Comparison of ENCODE assay signal across 8 cellular contexts in genomic region chr6:36851149-36851614, GRCh38. TPM values are rescaled to one million over a fixed set of nuclear protein-coding genes. Genes with fewer than 3 reads are reported as not detected.
DNase-seq lines count a peak whose midpoint lies in the region; ATAC-seq, FAIRE-seq and TF ChIP-seq lines count a peak whose summit lies in the region.

No MANE protein-coding gene starts in this region.

- no peak overlapping the region for H3K27ac ChIP-seq in H1 (ENCODE audit: low read depth, low read length)

- H3K36me3 Mint-ChIP-seq in natural killer cell (peaks cover 29% of the 10 kb centered on the region), memory B cell (peaks cover 31% of the 10 kb centered on the region)
- H3K36me3 Mint-ChIP-seq in natural killer cell treated with Interleukin-12 subunit alpha and Interleukin-12 subunit beta and Interleukin-15 and Interleukin-18, amount 100 ng/mL, for 72 hours: peaks cover 43% of the 10 kb centered on the region

- TF ChIP-seq EP300 in H1 (IDR thresholded peaks at IDR 0.05; ENCODE audit: borderline replicate concordance in 1 of 2, low read depth in 2 of 2, low read length in 2 of 2): no peak

- no peak overlapping the region for H3K4me2 ChIP-seq in H1 (ENCODE audit: insufficient read depth in 1 of 2, low read depth in 2 of 2, low read length in 2 of 2)

- H3K23me2 ChIP-seq in H1 (ENCODE audit: low read depth, low read length): peaks cover 5% of the 10 kb centered on the region

- H3K9ac ChIP-seq in H1 (replicated peaks in 1 of 4; ENCODE audit: extremely low read depth in 1 of 4, low read depth in 3 of 4, low read length in 3 of 4): no peak overlapping the region

- no peak overlapping the region for H3K23ac ChIP-seq in H1 (ENCODE audit: insufficient read length)

- CTCF ChIA-PET in H1 (lab: Charles Lee; ENCODE audit: partially characterized antibody): interaction anchor here (0.5 to 13.7 kb wide), 24 partner anchors 7 to 365 kb away, joined by 3 to 293 read pairs (median 6); partner anchors contain the start of genes PI16 and PPIL1

- TF ChIP-seq POLR2A in H1 (IDR thresholded peaks at IDR 0.05; ENCODE audit: control extremely low read depth in 1 of 2, low read depth in 2 of 2, low read length in 2 of 2): no peak

- H3K4me3 ChIP-seq in H1 (ENCODE audit: extremely low read depth in 1 of 4, insufficient read depth in 2 of 4, low read depth in 3 of 4, low read length in 4 of 4): no peak overlapping the region

- no peak for FAIRE-seq in H1 (lab: Jason Lieb, UNC)

- no peak overlapping the region for H2BK15ac ChIP-seq in H1 (ENCODE audit: low read length)

- H3K27ac Mint-ChIP-seq in natural killer cell: no peak overlapping the region
- no peak overlapping the region for H3K27ac Mint-ChIP-seq in natural killer cell treated with Interleukin-12 subunit alpha and Interleukin-12 subunit beta and Interleukin-15 and Interleukin-18, amount 100 ng/mL, for 72 hours
- H3K27ac Mint-ChIP-seq in memory B cell: no peak overlapping the region

- no peak for DNase-seq in natural killer cell
- no peak for DNase-seq in natural killer cell treated with Interleukin-12 subunit alpha and Interleukin-12 subunit beta and Interleukin-15 and Interleukin-18, amount 100 ng/mL, for 72 hours (ENCODE audit: low spot score)
- DNase-seq in NAMALWA (ENCODE audit: low spot score): peak; percentile 81
- peak; percentile 59 for DNase-seq in SKM-1 treated with dmso at 0.1 percent for 144 hours (lab: John Stamatoyannopoulos, UW; ENCODE audit: unreplicated experiment)
- peak in 1 of 2 experiments; percentile 71 for DNase-seq in H1 (ENCODE audit: low read depth in 1 of 2, low spot score in 2 of 2)
- DNase-seq in memory B cell (ENCODE audit: low spot score in 2 of 2): peak; percentile 36 to 39

- ATAC-seq in natural killer cell (peak in 2 of 3 donors; percentile 42 to 47), memory B cell (ENCODE audit: low read depth) (no peak), GM18909 (IDR thresholded peaks at IDR 0.05; ENCODE audit: poor library complexity, unreplicated experiment) (no peak), HG02970 (IDR thresholded peaks at IDR 0.05; ENCODE audit: low FRiP score, unreplicated experiment) (no peak)
- no peak for ATAC-seq in natural killer cell treated with Interleukin-12 subunit alpha and Interleukin-12 subunit beta and Interleukin-15 and Interleukin-18, amount 100 ng/mL, for 72 hours

- no peak overlapping the region for H4K5ac ChIP-seq in H1 (ENCODE audit: insufficient read length, low read depth, low read length)

- H3K14ac ChIP-seq in H1 (ENCODE audit: insufficient read length): no peak overlapping the region

- peaks cover 7 to 17% (median 9%) of the 10 kb centered on the region in 4 experiments for H3K4me1 ChIP-seq in H1 (replicated peaks in 1 of 4; ENCODE audit: control insufficient read depth in 3 of 4, insufficient read depth in 4 of 4, low read length in 3 of 4)

- no peak overlapping the region for H4K91ac ChIP-seq in H1 (replicated peaks; ENCODE audit: insufficient read length, low read length)

- H3K27me3 Mint-ChIP-seq in natural killer cell (ENCODE audit: low read depth in 2 of 2) (peaks cover 13 to 29% of the 10 kb centered on the region in 2 donors), memory B cell (peaks cover 4% of the 10 kb centered on the region)
- peaks cover 0 to 2% of the 10 kb centered on the region in 2 donors for H3K27me3 Mint-ChIP-seq in natural killer cell treated with Interleukin-12 subunit alpha and Interleukin-12 subunit beta and Interleukin-15 and Interleukin-18, amount 100 ng/mL, for 72 hours

- no peak overlapping the region for H2BK5ac ChIP-seq in H1 (ENCODE audit: low read depth, low read length)

- no peaks in the 10 kb centered on the region for H3K9me3 ChIP-seq in H1 (ENCODE audit: insufficient read depth in 2 of 2, low read depth in 1 of 2, low read length in 1 of 2)

- H3K36me3 ChIP-seq in H1 (ENCODE audit: control insufficient read depth in 2 of 4, insufficient read depth in 4 of 4, low read length in 3 of 4): peaks cover 8 to 34% (median 16%) of the 10 kb centered on the region in 4 experiments; a peak in 7 of 8 replicates

- H3K56ac ChIP-seq in H1 (replicated peaks; ENCODE audit: insufficient read length, low read depth, low read length): no peak overlapping the region

- H2AFZ ChIP-seq in H1 (ENCODE audit: low read length): no peak overlapping the region

- peaks cover 0 to 2% of the 10 kb centered on the region in 2 experiments for H4K20me1 ChIP-seq in H1 (replicated peaks in 1 of 2; ENCODE audit: control insufficient read depth in 1 of 2, insufficient read depth in 2 of 2, low read length in 2 of 2)

- no peaks in the 10 kb centered on the region for H3K79me2 ChIP-seq in H1 (ENCODE audit: control insufficient read depth in 1 of 2, insufficient read depth in 2 of 2, low read length in 2 of 2)

- H2AK5ac ChIP-seq in H1 (ENCODE audit: low read depth, low read length): no peak overlapping the region

- POLR2A ChIA-PET in H1 (lab: Charles Lee; ENCODE audit: partially characterized antibody): interaction anchor here (0.7 to 1.8 kb wide), 7 partner anchors 13 to 85 kb away, joined by 3 to 5 read pairs (median 3); no protein-coding TSS in a partner anchor

- intact Hi-C loops in natural killer cell (cut with micrococcal nuclease): loop anchor here (1.0 kb wide), 1 partner anchor 85 kb away; no protein-coding TSS in a partner anchor

- H3K79me1 ChIP-seq in H1 (ENCODE audit: low read depth, low read length): no peaks in the 10 kb centered on the region

- no peak overlapping the region for H2BK12ac ChIP-seq in H1 (ENCODE audit: low read depth, low read length)

- TF ChIP-seq CTCF in natural killer cell (IDR thresholded peaks at IDR 0.05) (peak; percentile 71), H1 (IDR thresholded peaks at IDR 0.05; ENCODE audit: control extremely low read depth in 1 of 3, insufficient read depth in 1 of 3, low read depth in 1 of 3, low read length in 3 of 3) (peak in 2 of 3 experiments; percentile 75 to 85; a peak in 3 of 4 replicates)

- peaks cover 0 to 9% (median 0%) of the 10 kb centered on the region in 4 experiments; a peak in 2 of 7 replicates for H3K27me3 ChIP-seq in H1 (replicated peaks in 1 of 4; ENCODE audit: control insufficient read depth in 3 of 4, extremely low read depth in 1 of 4, insufficient read depth in 3 of 4, low read length in 3 of 4)

- H3K18ac ChIP-seq in H1 (ENCODE audit: extremely low read depth, low read length): no peak overlapping the region

- no peak overlapping the region for H4K8ac ChIP-seq in H1 (ENCODE audit: extremely low read depth, insufficient read depth, low read length)

- H3K4ac ChIP-seq in H1 (replicated peaks; ENCODE audit: insufficient read length, low read depth, low read length): no peak overlapping the region

- no peaks in the 10 kb centered on the region for H3K9me3 Mint-ChIP-seq in natural killer cell
- no peaks in the 10 kb centered on the region for H3K9me3 Mint-ChIP-seq in natural killer cell treated with Interleukin-12 subunit alpha and Interleukin-12 subunit beta and Interleukin-15 and Interleukin-18, amount 100 ng/mL, for 72 hours
- peaks cover 6% of the 10 kb centered on the region for H3K9me3 Mint-ChIP-seq in memory B cell

- no peak overlapping the region for H2BK120ac ChIP-seq in H1 (replicated peaks; ENCODE audit: low read depth, low read length)

- H2BK20ac ChIP-seq in H1 (ENCODE audit: low read length): 0 out of 2 replicates have a peak overlapping the region, but pooled peaks have one; percentile 56

- peak; percentile 81 to 89 for TF ChIP-seq RAD21 in H1 (IDR thresholded peaks at IDR 0.05 in 1 of 2, conservative IDR thresholded peaks at IDR 0.05 in 1 of 2; ENCODE audit: low read depth in 2 of 2, low read length in 2 of 2)

- H3K4me3 Mint-ChIP-seq in natural killer cell (no peak overlapping the region), memory B cell (no peak overlapping the region)
- H3K4me3 Mint-ChIP-seq in natural killer cell treated with Interleukin-12 subunit alpha and Interleukin-12 subunit beta and Interleukin-15 and Interleukin-18, amount 100 ng/mL, for 72 hours: no peak overlapping the region

- H3K4me1 Mint-ChIP-seq in natural killer cell: no peaks in the 10 kb centered on the region
- peaks cover 5 to 9% of the 10 kb centered on the region in 2 donors for H3K4me1 Mint-ChIP-seq in natural killer cell treated with Interleukin-12 subunit alpha and Interleukin-12 subunit beta and Interleukin-15 and Interleukin-18, amount 100 ng/mL, for 72 hours (ENCODE audit: low read depth in 2 of 2)
- no peaks in the 10 kb centered on the region for H3K4me1 Mint-ChIP-seq in memory B cell

- 47% methylated on average over 3 of the region's 3 CpGs; no CpG with 5 or more reads in 1 of the 2 experiments for WGBS in H1 (ENCODE audit: extremely low coverage in 1 of 2, insufficient coverage in 1 of 2, insufficient read length in 1 of 2, insufficient replicate concordance in 2 of 2, low coverage in 1 of 2, low lambda C conversion rate in 2 of 2, missing lambda C conversion rate in 1 of 2), 2 experiments

RNA-seq across cellular contexts. Expression of gene CPNE5, which starts 11.9 kb away (rescaled TPM):
- 1 to 10 TPM; 1.2 to 8.5 (median 2.0) TPM for total RNA-seq in natural killer cell
- 1 to 10 TPM; 2.9 to 4.0 TPM for total RNA-seq in natural killer cell treated with Interleukin-12 subunit alpha and Interleukin-12 subunit beta and Interleukin-15 and Interleukin-18, amount 100 ng/mL, for 72 hours
- total RNA-seq in H1 (2021; fragmentation: NEBNext Ultra II Directional; extraction: Animal tissue kit (Norgen Biotek cat#: 25700)): 0.15 and 0.88 TPM in 2 replicates
- 1.8 and 2.3 TPM in 2 replicates for polyA plus RNA-seq in H1 (2011; rRNA removed)
- 0.76 TPM for polyA plus RNA-seq in H1 (2011; cell fraction: cytosol; rRNA removed)
- 2.7 TPM for polyA plus RNA-seq in H1 (2011; cell fraction: nucleus; rRNA removed)
- polyA plus RNA-seq in H1 (2012, experiment 1 of 2): 0.30 to 0.96 TPM (median 0.65 TPM) in 4 replicates
- 0.51 TPM for polyA plus RNA-seq in H1 (2012, experiment 2 of 2)
- 0.24 TPM for polyA plus RNA-seq in H1 (2013, experiment 1 of 2)
- polyA plus RNA-seq in H1 (2013, experiment 2 of 2): 0.28 TPM
- 0.82 and 1.1 TPM in 2 replicates for polyA minus RNA-seq in H1 (2011; rRNA and poly(A)+ RNA removed)
- not detected for polyA minus RNA-seq in H1 (2011; cell fraction: cytosol; rRNA and poly(A)+ RNA removed)
- polyA minus RNA-seq in H1 (2011; cell fraction: nucleus; rRNA and poly(A)+ RNA removed): 1.9 TPM

RNA-seq across cellular contexts. Expression of gene PPIL1, which starts 23.4 kb away (rescaled TPM):
- 1 to 10 TPM; 2.6 to 5.2 (median 5.1) TPM for total RNA-seq in natural killer cell
- total RNA-seq in natural killer cell treated with Interleukin-12 subunit alpha and Interleukin-12 subunit beta and Interleukin-15 and Interleukin-18, amount 100 ng/mL, for 72 hours: 10 to 100 TPM; 30.3 to 40.8 TPM
- 85.8 and 86.5 TPM in 2 replicates for total RNA-seq in H1 (2021; fragmentation: NEBNext Ultra II Directional; extraction: Animal tissue kit (Norgen Biotek cat#: 25700))
- polyA plus RNA-seq in H1 (2011; rRNA removed): 52.7 and 83.7 TPM in 2 replicates
- 63.0 TPM for polyA plus RNA-seq in H1 (2011; cell fraction: cytosol; rRNA removed)
- 27.8 TPM for polyA plus RNA-seq in H1 (2011; cell fraction: nucleus; rRNA removed)
- polyA plus RNA-seq in H1 (2012, experiment 1 of 2): 54.8 to 70.5 TPM (median 64.5 TPM) in 4 replicates
- polyA plus RNA-seq in H1 (2012, experiment 2 of 2): 18.4 TPM
- polyA plus RNA-seq in H1 (2013, experiment 1 of 2): 70.1 TPM
- 75.7 TPM for polyA plus RNA-seq in H1 (2013, experiment 2 of 2)
- 78.4 and 100 TPM in 2 replicates for polyA minus RNA-seq in H1 (2011; rRNA and poly(A)+ RNA removed)
- polyA minus RNA-seq in H1 (2011; cell fraction: cytosol; rRNA and poly(A)+ RNA removed): 32.0 TPM
- 25.7 TPM for polyA minus RNA-seq in H1 (2011; cell fraction: nucleus; rRNA and poly(A)+ RNA removed)

RNA-seq across cellular contexts. Expression of gene C6orf89, which starts 34.6 kb away (rescaled TPM):
- 10 to 100 TPM; 34.3 to 47.0 (median 46.3) TPM for total RNA-seq in natural killer cell
- 10 to 100 TPM; 40.4 to 44.4 TPM for total RNA-seq in natural killer cell treated with Interleukin-12 subunit alpha and Interleukin-12 subunit beta and Interleukin-15 and Interleukin-18, amount 100 ng/mL, for 72 hours
- total RNA-seq in H1 (2021; fragmentation: NEBNext Ultra II Directional; extraction: Animal tissue kit (Norgen Biotek cat#: 25700)): 11.6 and 12.3 TPM in 2 replicates
- polyA plus RNA-seq in H1 (2011; rRNA removed): 4.5 and 4.6 TPM in 2 replicates
- polyA plus RNA-seq in H1 (2011; cell fraction: cytosol; rRNA removed): 5.1 TPM
- polyA plus RNA-seq in H1 (2011; cell fraction: nucleus; rRNA removed): 7.7 TPM
- polyA plus RNA-seq in H1 (2012, experiment 1 of 2): 7.1 to 9.3 TPM (median 7.9 TPM) in 4 replicates
- polyA plus RNA-seq in H1 (2012, experiment 2 of 2): 3.8 TPM
- polyA plus RNA-seq in H1 (2013, experiment 1 of 2): 9.4 TPM
- 11.8 TPM for polyA plus RNA-seq in H1 (2013, experiment 2 of 2)
- polyA minus RNA-seq in H1 (2011; rRNA and poly(A)+ RNA removed): 9.7 and 11.9 TPM in 2 replicates
- 2.8 TPM for polyA minus RNA-seq in H1 (2011; cell fraction: cytosol; rRNA and poly(A)+ RNA removed)
- polyA minus RNA-seq in H1 (2011; cell fraction: nucleus; rRNA and poly(A)+ RNA removed): 3.7 TPM

Comparison
In these comparisons a context has a peak if more than half of its experiments do, and no peak if none do; other contexts are left out.
1. ATAC-seq: peak in natural killer cell (2 of 3); none in natural killer cell treated with Interleukin-12 subunit alpha and Interleukin-12 subunit beta and Interleukin-15 and Interleukin-18, amount 100 ng/mL, for 72 hours (0 of 2), memory B cell (single experiment), GM18909 (single experiment) and HG02970 (single experiment).
2. RNA of gene PPIL1, which starts 23.4 kb away (total RNA-seq): 85.8 to 86.5 TPM in H1 and 30.3 to 40.8 TPM in natural killer cell treated with Interleukin-12 subunit alpha and Interleukin-12 subunit beta and Interleukin-15 and Interleukin-18, amount 100 ng/mL, for 72 hours; 2.6 to 5.2 TPM in natural killer cell; every median in the first group is over 4 times any median in the second.
3. DNase-seq: peak in NAMALWA (single experiment), SKM-1 treated with dmso at 0.1 percent for 144 hours (single experiment) and memory B cell (2 of 2); none in natural killer cell (single experiment) and natural killer cell treated with Interleukin-12 subunit alpha and Interleukin-12 subunit beta and Interleukin-15 and Interleukin-18, amount 100 ng/mL, for 72 hours (single experiment).